In the genomic region with DNA sequence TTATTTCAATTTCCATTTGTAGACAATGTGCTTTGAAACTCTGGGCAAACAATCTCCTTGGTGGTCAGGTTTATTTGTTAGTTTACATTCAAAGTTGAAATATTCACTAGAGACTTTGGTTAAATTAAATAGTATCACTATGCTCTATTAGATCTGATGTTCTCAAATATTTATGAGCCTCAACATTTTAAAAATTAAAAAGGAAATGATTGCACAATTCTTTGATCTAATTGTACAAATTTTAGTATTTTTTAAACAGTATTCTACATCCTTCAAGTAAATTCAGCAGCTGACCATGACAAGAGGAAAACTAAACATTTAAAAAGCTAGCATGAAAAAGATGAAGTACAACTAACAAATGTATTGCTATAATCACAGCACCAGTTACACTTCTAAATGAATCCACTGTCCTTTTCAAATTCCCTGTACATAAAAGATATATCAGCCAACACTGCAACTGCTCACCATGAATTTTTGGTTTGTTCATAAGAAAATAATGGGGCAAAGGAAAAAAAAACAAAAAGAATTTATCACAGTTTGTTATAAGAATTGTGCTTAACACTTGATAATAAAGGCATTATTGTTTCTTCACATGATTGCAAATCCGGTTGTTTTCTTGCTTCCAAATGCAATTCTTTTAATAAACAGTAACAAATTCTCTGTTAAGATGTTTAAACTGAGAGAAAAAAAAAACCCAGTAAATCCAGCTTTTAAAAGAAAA, we compare ENCODE assay signal across 28 cellular contexts.
"Had no signal": no experiment of that assay in that cellular context is flagged by ENCODE, and none has a peak within 500 bp of the region (broad histone marks: within the 10 kb centered on the region; RNA-seq: fewer than 3 reads in every experiment).

No MANE protein-coding gene starts in this region.

- H3K4me1 ChIP-seq: SJSA1 had no signal

- H3K27me3 ChIP-seq: cardiac muscle cell, SJSA1 had no signal

- ATAC-seq: activated naive CD4-positive, alpha-beta T cell treated with anti-CD3 and anti-CD28 coated beads, Interleukin-2, amount 50 U/mL, for 72 hours; activated naive CD8-positive, alpha-beta T cell treated with anti-CD3 and anti-CD28 coated beads, Interleukin-2, amount 50 U/mL, for 24 hours; activated T-cell treated with anti-CD3 and anti-CD28 coated beads, Interleukin-2, amount 50 U/mL, for 4 hours; PC-3 had no signal

- H3K27ac ChIP-seq: cardiac muscle cell, SJSA1 had no signal

- FAIRE-seq: astrocyte, RCC 7860, TTC549 had no signal

- DNase-seq: activated B cell treated with CpG ODN at 0.5 μM for 24 hours; activated CD4-positive, alpha-beta memory T cell treated with anti-CD3 and anti-CD28 coated beads for 36 hours; activated CD4-positive, alpha-beta T cell treated with anti-CD3 and anti-CD28 coated beads for 1 hour; activated CD4-positive, alpha-beta T cell treated with anti-CD3 and anti-CD28 coated beads, Interleukin-2, amount 10 ng/mL, durations not matched to agents 7 days and 5 days; activated CD8-positive, alpha-beta memory T cell treated with anti-CD3 and anti-CD28 coated beads for 24 hours; activated effector memory CD4-positive, alpha-beta T cell treated with anti-CD3 and anti-CD28 coated beads, Interleukin-2, amount 50 U/mL, for 16 hours; activated naive CD4-positive, alpha-beta T cell treated with Interleukin-2 at 50 U/mL for 16 hours; activated naive CD8-positive, alpha-beta T cell treated with anti-CD3 and anti-CD28 coated beads, Interleukin-2, amount 50 U/mL, for 24 hours; activated T-cell treated with anti-CD3 and anti-CD28 coated beads, Interleukin-2, amount 50 U/mL, for 4 hours; amniotic stem cell; Karpas-422; MM.1S; NCI-H1105; NCI-H1436; NCI-H187 treated with DMSO at 0.1 percent for 48 hours; NCI-H2081 treated with DMSO at 0.1 percent for 48 hours; NCI-H2171; NCI-H2227 treated with DMSO at 0.1 percent for 48 hours; NCI-H526 treated with DMSO at 0.1 percent for 48 hours; PC-3; SHP77; T-helper 9 cell had no signal

- H3K4me3 ChIP-seq: cardiac muscle cell, SJSA1 had no signal

- H3K9me3 ChIP-seq: SJSA1 had no signal
